ENCODE assay signal across 7 cellular contexts in the genomic region with DNA sequence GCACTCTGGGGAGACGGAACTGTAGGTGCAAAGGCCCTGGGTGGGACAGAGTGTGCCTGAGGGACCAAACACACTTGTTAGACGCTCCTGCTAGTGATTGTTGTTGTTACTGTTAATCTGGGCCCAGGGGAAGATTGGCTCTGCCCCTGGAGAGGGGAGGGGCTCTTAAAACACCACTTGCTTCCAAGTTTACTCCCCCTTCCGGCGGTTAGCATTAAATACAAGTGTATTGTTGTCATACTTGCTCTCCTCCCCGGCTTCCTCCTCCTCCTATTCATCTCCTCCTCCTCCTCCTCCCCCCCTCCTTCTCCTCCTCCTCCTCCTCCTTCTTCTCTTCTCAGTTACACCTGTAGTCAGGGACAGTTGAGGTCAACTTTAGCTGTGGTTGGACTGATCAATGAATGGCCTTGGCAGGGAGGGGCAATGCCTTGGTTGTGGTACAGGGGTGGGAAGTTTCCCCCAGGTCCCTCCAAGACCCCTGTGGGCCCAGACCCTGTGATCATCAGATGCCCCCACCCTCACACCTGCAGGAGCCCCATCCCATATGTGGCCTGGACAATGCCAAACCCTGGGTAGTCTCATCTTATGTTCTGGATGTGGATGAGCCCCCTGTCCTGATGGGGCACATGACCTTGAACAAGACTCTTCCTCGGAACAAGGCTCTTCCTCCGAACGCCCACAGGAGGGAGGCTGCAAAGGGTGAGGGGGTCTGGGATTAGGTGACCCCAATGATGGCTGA.
A peak's percentile ranks its signal among the peaks of the same experiment; 100 is the strongest.
DNase-seq lines count a peak whose midpoint lies in the region; ATAC-seq and TF ChIP-seq lines count a peak whose summit lies in the region.

No MANE protein-coding gene starts in this region.

- H3K36me3 Mint-ChIP-seq in activated CD8-positive, alpha-beta T cell treated with anti-CD3 and anti-CD28 coated beads, Interleukin-2, amount 10 ng/mL, durations not matched to agents 7 days and 5 days (ENCODE audit: low read depth): no peaks in the 10 kb centered on the region

- H3K27ac Mint-ChIP-seq in activated CD8-positive, alpha-beta T cell treated with anti-CD3 and anti-CD28 coated beads, Interleukin-2, amount 10 ng/mL, durations not matched to agents 7 days and 5 days: no peak overlapping the region

- no peaks in the 10 kb centered on the region for H3K4me1 Mint-ChIP-seq in activated CD8-positive, alpha-beta T cell treated with anti-CD3 and anti-CD28 coated beads, Interleukin-2, amount 10 ng/mL, durations not matched to agents 7 days and 5 days (ENCODE audit: low read depth)

- no peak overlapping the region for H2AFZ ChIP-seq in MM.1S (ENCODE audit: low read length)

- no peak overlapping the region for H3K4me3 Mint-ChIP-seq in activated CD8-positive, alpha-beta T cell treated with anti-CD3 and anti-CD28 coated beads, Interleukin-2, amount 10 ng/mL, durations not matched to agents 7 days and 5 days

- H3K27me3 Mint-ChIP-seq in activated CD8-positive, alpha-beta T cell treated with anti-CD3 and anti-CD28 coated beads, Interleukin-2, amount 10 ng/mL, durations not matched to agents 7 days and 5 days (ENCODE audit: low read depth): no peaks in the 10 kb centered on the region

- DNase-seq in GM12865 (ENCODE audit: low read depth) (peak; percentile 50), MM.1S (peak; percentile 24), NCI-H1048 (lab: John Stamatoyannopoulos, UW) (no peak), NCI-H2081 treated with DMSO at 0.1 percent for 48 hours (lab: John Stamatoyannopoulos, UW) (no peak)
- peak; percentile 21 for DNase-seq in activated CD8-positive, alpha-beta T cell treated with anti-CD3 and anti-CD28 coated beads, Interleukin-2, amount 10 ng/mL, durations not matched to agents 7 days and 5 days

- no peaks in the 10 kb centered on the region for H3K9me2 ChIP-seq in MM.1S (replicated peaks; ENCODE audit: insufficient read depth, low read length)

- POLR2A ChIA-PET in activated CD8-positive, alpha-beta T cell treated with anti-CD3 and anti-CD28 coated beads, Interleukin-2, amount 10 ng/mL, durations not matched to agents 7 days and 5 days (lab: Charles Lee): no interaction called here

- H3K9ac ChIP-seq in MM.1S (ENCODE audit: low read length): no peak overlapping the region
- H3K9ac ChIP-seq in iPS-20b (ENCODE audit: low read depth, low read length): no peak overlapping the region

- H3K4me1 ChIP-seq in MM.1S (ENCODE audit: low read length): no peaks in the 10 kb centered on the region
- peaks cover 6% of the 10 kb centered on the region; the same call in 1 of the 2 replicates for H3K4me1 ChIP-seq in iPS-20b (ENCODE audit: insufficient read depth, low read length)

- peak; percentile 28 for TF ChIP-seq CTCF in GM12865 (IDR thresholded peaks at IDR 0.05; ENCODE audit: insufficient read depth, low read depth, low read length, missing control alignments)
- TF ChIP-seq CTCF in MM.1S (IDR thresholded peaks at IDR 0.05; ENCODE audit: low read length): no peak

- H3K9me3 Mint-ChIP-seq in activated CD8-positive, alpha-beta T cell treated with anti-CD3 and anti-CD28 coated beads, Interleukin-2, amount 10 ng/mL, durations not matched to agents 7 days and 5 days (ENCODE audit: insufficient read depth): no peaks in the 10 kb centered on the region

- H3K27ac ChIP-seq in MM.1S (ENCODE audit: low read length) (no peak overlapping the region), iPS-20b (ENCODE audit: low read length) (no peak overlapping the region)

- H3F3A ChIP-seq in MM.1S (ENCODE audit: insufficient read depth, low read length): no peaks in the 10 kb centered on the region

- CTCF ChIA-PET in activated CD8-positive, alpha-beta T cell treated with anti-CD3 and anti-CD28 coated beads, Interleukin-2, amount 10 ng/mL, durations not matched to agents 7 days and 5 days (lab: Charles Lee): no interaction called here

- no peak overlapping the region for H3K4me3 ChIP-seq in GM12865 (ENCODE audit: low read depth, low read length)
- H3K4me3 ChIP-seq in MM.1S (ENCODE audit: low read length): no peak overlapping the region
- H3K4me3 ChIP-seq in iPS-20b (ENCODE audit: low read length): 0 out of 2 replicates have a peak overlapping the region, but pooled peaks have one; percentile 22

- no peaks in the 10 kb centered on the region for H3K9me3 ChIP-seq in MM.1S (replicated peaks; ENCODE audit: insufficient read depth, low read length)
- peaks cover 2% of the 10 kb centered on the region; the same call in 1 of the 2 replicates for H3K9me3 ChIP-seq in iPS-20b (ENCODE audit: insufficient read depth, low read depth, low read length)

- no peaks in the 10 kb centered on the region for H3K36me3 ChIP-seq in MM.1S (replicated peaks; ENCODE audit: insufficient read depth, low read length)
- H3K36me3 ChIP-seq in iPS-20b (ENCODE audit: insufficient read depth, low read depth, low read length): no peaks in the 10 kb centered on the region

- H3K27me3 ChIP-seq in MM.1S (replicated peaks; ENCODE audit: insufficient read depth, low read length): peaks cover 41% of the 10 kb centered on the region
- no peaks in the 10 kb centered on the region for H3K27me3 ChIP-seq in iPS-20b (ENCODE audit: insufficient read depth, low read length)

- no peak for ATAC-seq in activated CD8-positive, alpha-beta T cell treated with anti-CD3 and anti-CD28 coated beads, Interleukin-2, amount 10 ng/mL, durations not matched to agents 7 days and 5 days
- ATAC-seq in HG03159 (IDR thresholded peaks at IDR 0.05; ENCODE audit: unreplicated experiment): no peak

- no peak overlapping the region for H3K4me2 ChIP-seq in MM.1S (ENCODE audit: low read depth, low read length)

- H4K20me1 ChIP-seq in MM.1S (ENCODE audit: insufficient read depth, low read length): no peaks in the 10 kb centered on the region

- no peaks in the 10 kb centered on the region for H3K79me2 ChIP-seq in MM.1S (ENCODE audit: low read length)

Comparison
In these comparisons a context has a peak if more than half of its experiments do, and no peak if none do; other contexts are left out.
1. DNase-seq: peak in GM12865 (single experiment), MM.1S (single experiment) and activated CD8-positive, alpha-beta T cell treated with anti-CD3 and anti-CD28 coated beads, Interleukin-2, amount 10 ng/mL, durations not matched to agents 7 days and 5 days (single experiment); none in NCI-H1048 (single experiment) and NCI-H2081 treated with DMSO at 0.1 percent for 48 hours (single experiment).